In genomic region chr19:45492137-45492626, GRCh38 we compare ENCODE assay signal across 13 cellular contexts. TPM values are rescaled to one million over a fixed set of nuclear protein-coding genes. Genes with fewer than 3 reads are reported as not detected.
A peak's percentile ranks its signal among the peaks of the same experiment; 100 is the strongest.
DNase-seq lines count a peak whose midpoint lies in the region; ATAC-seq and TF ChIP-seq lines count a peak whose summit lies in the region.
"Had no signal": no experiment of that assay in that cellular context is flagged by ENCODE, and none has a peak within 500 bp of the region (broad histone marks: within the 10 kb centered on the region; RNA-seq: fewer than 3 reads in every experiment).

No MANE protein-coding gene starts in this region.

- WGBS in IMR-90 (ENCODE audit: extremely low coverage in 2 of 2, insufficient read length in 1 of 2), 2 experiments, result no CpG with 5 or more reads among the region's 5 CpGs

- H3K27me3 Mint-ChIP-seq in Caco-2 (ENCODE audit: insufficient read depth, unreplicated experiment), result peaks cover 8% of the 10 kb centered on the region

- H4K91ac ChIP-seq in IMR-90 (ENCODE audit: insufficient read depth, low read depth, low read length), result no peak overlapping the region

- H3K36me3 Mint-ChIP-seq in Caco-2 (ENCODE audit: insufficient read depth, unreplicated experiment), result peaks cover 4% of the 10 kb centered on the region
- H3K36me3 Mint-ChIP-seq: immature natural killer cell had no signal

- H3K9me3 ChIP-seq in Caco-2 (no peaks in the 10 kb centered on the region), IMR-90 (ENCODE audit: control insufficient read depth, insufficient read depth, low read length) (no peaks in the 10 kb centered on the region)

- H3K27me3 ChIP-seq in Caco-2 (replicated peaks; ENCODE audit: control insufficient read depth, insufficient read depth, low read length) (no peaks in the 10 kb centered on the region), IMR-90 (ENCODE audit: control insufficient read depth, insufficient read depth, low read length) (no peaks in the 10 kb centered on the region), rectal smooth muscle tissue (ENCODE audit: control insufficient read depth, insufficient read depth, low read length) (no peaks in the 10 kb centered on the region)

- intact Hi-C loops in Caco-2 (cut with micrococcal nuclease; ENCODE audit: unreplicated experiment), result loop anchor here (2.0 to 10.0 kb wide), 2 partner anchors 15 to 153 kb away; partner anchors contain the start of gene VASP
- intact Hi-C loops in IMR-90 (cut with micrococcal nuclease), result no loop called here

- no peak overlapping the region for H4K5ac ChIP-seq in IMR-90 (ENCODE audit: low read depth, low read length)

- H2BK120ac ChIP-seq in IMR-90 (ENCODE audit: low read depth, low read length), result no peak overlapping the region

- H3K9ac ChIP-seq in IMR-90 (ENCODE audit: low read depth, low read length), result no peak overlapping the region
- H3K9ac ChIP-seq in rectal smooth muscle tissue (ENCODE audit: low read length), result peak overlapping the region; percentile 62

- H3K4me1 Mint-ChIP-seq in Caco-2 (ENCODE audit: low read depth, unreplicated experiment), result peaks cover 11% of the 10 kb centered on the region

- H2AK9ac ChIP-seq in IMR-90 (replicated peaks; ENCODE audit: low read depth, low read length, poor library complexity), result peak overlapping the region; percentile 65

- no peak overlapping the region for H3K23ac ChIP-seq in IMR-90 (ENCODE audit: low read depth, low read length)

- no peak overlapping the region for H2BK15ac ChIP-seq in IMR-90 (ENCODE audit: low read depth, low read length)

- H3K4me2 ChIP-seq in IMR-90 (ENCODE audit: low read depth, low read length), result peak overlapping the region; percentile 82; the same call in 1 of the 2 replicates

- POLR2A ChIA-PET in Caco-2 (lab: Charles Lee), result no interaction called here
- POLR2A ChIA-PET in IMR-90 (lab: Charles Lee; ENCODE audit: unreplicated experiment), result no interaction called here

- H2AK5ac ChIP-seq in IMR-90 (ENCODE audit: low read depth, low read length), result no peak overlapping the region

- H4K8ac ChIP-seq in IMR-90 (ENCODE audit: low read depth in 2 of 2, low read length in 2 of 2), result no peak overlapping the region

- BruUV-seq in Caco-2 (replicated peaks; lab: Mats Ljungman, UMichigan), result no TSS peak
- BruUV-seq in IMR-90 (replicated peaks; lab: Mats Ljungman, UMichigan), result no TSS peak

- H3K4me3 ChIP-seq in Caco-2 (ENCODE audit: low read depth, low read length), result peak overlapping the region; percentile 34; the same call in 1 of the 2 replicates
- H3K4me3 ChIP-seq in IMR-90 (ENCODE audit: insufficient read depth, low read depth, low read length), result peak overlapping the region; percentile 89; the same call in 1 of the 2 replicates
- peak overlapping the region; percentile 66 for H3K4me3 ChIP-seq in fibroblast of pulmonary artery (replicated peaks; ENCODE audit: low read depth, low read length)
- no peak overlapping the region for H3K4me3 ChIP-seq in rectal smooth muscle tissue (ENCODE audit: low read length)

- CTCF ChIA-PET in Caco-2 (lab: Charles Lee), result no interaction called here
- CTCF ChIA-PET in IMR-90 (lab: Yijun Ruan, JAX), result no interaction called here

- H3K36me3 ChIP-seq in Caco-2 (ENCODE audit: control insufficient read depth, insufficient read depth, low read length) (no peaks in the 10 kb centered on the region), IMR-90 (ENCODE audit: control insufficient read depth, insufficient read depth, low read length) (no peaks in the 10 kb centered on the region), rectal smooth muscle tissue (ENCODE audit: control insufficient read depth, insufficient read depth, low read length) (no peaks in the 10 kb centered on the region)

- peaks cover 3% of the 10 kb centered on the region; the same call in 1 of the 2 replicates for H4K20me1 ChIP-seq in IMR-90 (ENCODE audit: insufficient read depth, low read length)

- dilution Hi-C loops in IMR-90 (cut with HindIII; ENCODE audit: low sequenced_read_pairs, unreplicated experiment), result no loop called here

- H3K56ac ChIP-seq in IMR-90 (ENCODE audit: extremely low read depth, insufficient read depth, low read length), result no peak overlapping the region

- H3K79me1 ChIP-seq in IMR-90 (ENCODE audit: low read depth in 1 of 2, low read length in 2 of 2), result peaks cover 0 to 10% of the 10 kb centered on the region in 2 experiments; a peak in 1 of 4 replicates

- no peak overlapping the region for H2BK5ac ChIP-seq in IMR-90 (ENCODE audit: low read depth, low read length, poor library complexity, severe bottlenecking)

- peaks cover 4% of the 10 kb centered on the region for H3K9me1 ChIP-seq in IMR-90 (ENCODE audit: insufficient read depth, low read length)

- TF ChIP-seq CTCF in Caco-2 (IDR thresholded peaks at IDR 0.05; ENCODE audit: insufficient read depth in 1 of 2, low read depth in 1 of 2, low read length in 1 of 2, severe bottlenecking in 1 of 2, unreplicated experiment in 1 of 2) (no peak), IMR-90 (conservative IDR thresholded peaks at IDR 0.05; ENCODE audit: low read depth, low read length) (no peak), fibroblast of pulmonary artery (IDR thresholded peaks at IDR 0.05; ENCODE audit: low read length, missing control alignments) (no peak)

- no peak overlapping the region for H3K27ac ChIP-seq in IMR-90 (ENCODE audit: insufficient read depth, low read length)
- H3K27ac ChIP-seq in rectal smooth muscle tissue (ENCODE audit: low read depth, low read length), result peak overlapping the region; percentile 75

- peak overlapping the region; percentile 98 for H2AFZ ChIP-seq in IMR-90 (replicated peaks; ENCODE audit: low read length, poor library complexity)

- no peak overlapping the region for H3K18ac ChIP-seq in IMR-90 (ENCODE audit: low read depth, low read length)

- H3K9me3 Mint-ChIP-seq in Caco-2 (ENCODE audit: unreplicated experiment), result no peaks in the 10 kb centered on the region
- H3K9me3 Mint-ChIP-seq: activated CD8-positive, alpha-beta T cell treated with anti-CD3 and anti-CD28 coated beads for 36 hours; immature natural killer cell had no signal

- H3K14ac ChIP-seq in IMR-90 (replicated peaks; ENCODE audit: low read depth, low read length), result no peak overlapping the region

- H3K4me1 ChIP-seq in Caco-2 (peaks cover 9% of the 10 kb centered on the region; the same call in 1 of the 2 replicates), IMR-90 (ENCODE audit: control insufficient read depth, insufficient read depth, low read length) (no peaks in the 10 kb centered on the region), rectal smooth muscle tissue (ENCODE audit: control insufficient read depth, insufficient read depth, low read length) (peaks cover 6% of the 10 kb centered on the region)

- no peak overlapping the region for H2BK20ac ChIP-seq in IMR-90 (ENCODE audit: low read depth, low read length)

- in situ Hi-C loops in IMR-90 (cut with MboI; ENCODE audit: low sequenced_read_pairs), result no loop called here

- H3K27ac Mint-ChIP-seq in Caco-2 (ENCODE audit: unreplicated experiment), result peak overlapping the region; percentile 89
- H3K27ac Mint-ChIP-seq: activated CD8-positive, alpha-beta T cell treated with anti-CD3 and anti-CD28 coated beads for 36 hours; immature natural killer cell had no signal

- peak overlapping the region; percentile 54; the same call in 1 of the 2 replicates for H3K4ac ChIP-seq in IMR-90 (ENCODE audit: low read depth, low read length)

- no peak for ATAC-seq in IMR-90 (ENCODE audit: low read depth)
- ATAC-seq in GM18498 (IDR thresholded peaks at IDR 0.05; ENCODE audit: unreplicated experiment), result no peak
- ATAC-seq: activated CD8-positive, alpha-beta T cell treated with anti-CD3 and anti-CD28 coated beads for 36 hours had no signal

- no peak for TF ChIP-seq POLR2A in IMR-90 (IDR thresholded peaks at IDR 0.05; ENCODE audit: low read depth, low read length)

- H3K4me3 Mint-ChIP-seq in Caco-2 (ENCODE audit: unreplicated experiment), result peak overlapping the region; percentile 88

- no peak for DNase-seq in Caco-2
- DNase-seq in IMR-90, result no peak
- no peak for DNase-seq in fibroblast of pulmonary artery (ENCODE audit: low read depth)
- DNase-seq in NCI-H2107 (lab: John Stamatoyannopoulos, UW), result no peak
- DNase-seq in T1000 (lab: John Stamatoyannopoulos, UW), result no peak
- DNase-seq in NCI-H510A treated with DMSO at 0.1 percent for 48 hours (lab: John Stamatoyannopoulos, UW), result no peak
- DNase-seq: activated CD8-positive, alpha-beta T cell treated with anti-CD3 and anti-CD28 coated beads for 36 hours; HCEC 1CT; immature natural killer cell; NCI-H2171; stimulated activated CD8-positive, alpha-beta memory T cell treated with anti-CD3 and anti-CD28 coated beads, Interleukin-4, amount 100 ng/mL, for 48 hours had no signal

- no peak for TF ChIP-seq RAD21 in IMR-90 (IDR thresholded peaks at IDR 0.05; ENCODE audit: low read length)

TF ChIP-seq in IMR-90, 13 proteins besides CTCF, POLR2A, EP300 and RAD21 (continues in another document):
- TF ChIP-seq MXI1 (IDR thresholded peaks at IDR 0.05; ENCODE audit: borderline replicate concordance, low read depth, low read length), result no peak
- TF ChIP-seq RCOR1 (IDR thresholded peaks at IDR 0.05; ENCODE audit: insufficient replicate concordance, low read length), result no peak
- TF ChIP-seq SMC3 (IDR thresholded peaks at IDR 0.05; ENCODE audit: low read depth, low read length), result no peak
- no peak for TF ChIP-seq FOS (IDR thresholded peaks at IDR 0.05; ENCODE audit: low read depth, low read length)
- TF ChIP-seq NFE2L2 (IDR thresholded peaks at IDR 0.05; ENCODE audit: low read depth, low read length), result no peak
- TF ChIP-seq CEBPB (IDR thresholded peaks at IDR 0.05; ENCODE audit: low read depth, low read length), result no peak
- no peak for TF ChIP-seq MAZ (IDR thresholded peaks at IDR 0.05; ENCODE audit: borderline replicate concordance, low read depth, low read length)

RNA-seq across cellular contexts. Expression of gene RTN2, which starts 4.7 kb away (rescaled TPM):
- total RNA-seq in Caco-2 (2022), result 13.8 and 18.1 TPM in 2 replicates
- 5.3 and 5.7 TPM in 2 replicates for total RNA-seq in IMR-90 (2012; rRNA removed)
- 17.4 and 19.4 TPM in 2 replicates for polyA plus RNA-seq in IMR-90 (2012; rRNA removed)
- 16.9 and 38.3 TPM in 2 replicates for polyA plus RNA-seq in IMR-90 (2012; cell fraction: cytosol; rRNA removed)
- 11.9 and 20.0 TPM in 2 replicates for polyA plus RNA-seq in IMR-90 (2012; cell fraction: nucleus; rRNA removed; ENCODE audit: low replicate concordance)

RNA-seq across cellular contexts. Expression of gene PPM1N, which starts 6.1 kb away (rescaled TPM):
- 1.2 and 2.8 TPM in 2 replicates for total RNA-seq in Caco-2 (2022)
- total RNA-seq in IMR-90 (2012; rRNA removed), result 0.56 and 0.90 TPM in 2 replicates
- 1.6 TPM in 2 replicates for polyA plus RNA-seq in IMR-90 (2012; rRNA removed)
- 2.0 and 2.9 TPM in 2 replicates for polyA plus RNA-seq in IMR-90 (2012; cell fraction: cytosol; rRNA removed)
- polyA plus RNA-seq in IMR-90 (2012; cell fraction: nucleus; rRNA removed; ENCODE audit: low replicate concordance), result 3.4 and 4.5 TPM in 2 replicates

RNA-seq across cellular contexts. Expression of gene VASP, which starts 15.1 kb away (rescaled TPM):
- total RNA-seq in Caco-2 (2022), result 72.4 and 83.1 TPM in 2 replicates
- 61.1 and 66.9 TPM in 2 replicates for total RNA-seq in IMR-90 (2012; rRNA removed)
- polyA plus RNA-seq in IMR-90 (2012; rRNA removed), result 88.8 and 126 TPM in 2 replicates
- 92.1 and 92.3 TPM in 2 replicates for polyA plus RNA-seq in IMR-90 (2012; cell fraction: cytosol; rRNA removed)
- 91.0 and 119 TPM in 2 replicates for polyA plus RNA-seq in IMR-90 (2012; cell fraction: nucleus; rRNA removed; ENCODE audit: low replicate concordance)

RNA-seq across cellular contexts. Expression of gene FOSB, which starts 24.4 kb away (rescaled TPM):
- 6.4 TPM in 2 replicates for total RNA-seq in Caco-2 (2022)
- 11.1 and 31.9 TPM in 2 replicates for total RNA-seq in IMR-90 (2012; rRNA removed)
- 15.6 and 60.1 TPM in 2 replicates for polyA plus RNA-seq in IMR-90 (2012; rRNA removed)
- 52.4 and 90.3 TPM in 2 replicates for polyA plus RNA-seq in IMR-90 (2012; cell fraction: cytosol; rRNA removed)
- polyA plus RNA-seq in IMR-90 (2012; cell fraction: nucleus; rRNA removed; ENCODE audit: low replicate concordance), result 982 and 1,348 TPM in 2 replicates
